12 cellular contexts compared by ENCODE assay signal in genomic region chr14:103189481-103190470, GRCh38.
DNase-seq lines count a peak whose midpoint lies in the region; ATAC-seq and TF ChIP-seq lines count a peak whose summit lies in the region.
"Had no signal": no experiment of that assay in that cellular context is flagged by ENCODE, and none has a peak within 500 bp of the region (broad histone marks: within the 10 kb centered on the region; RNA-seq: fewer than 3 reads in every experiment).

No MANE protein-coding gene starts in this region.

- H3K9me3 ChIP-seq in CD4-positive, CD25-positive, alpha-beta regulatory T cell (ENCODE audit: control insufficient read depth in 2 of 2, low read length in 2 of 2) = no peaks in the 10 kb centered on the region
- H3K9me3 ChIP-seq in esophagus muscularis mucosa (no peaks in the 10 kb centered on the region), neural progenitor cell (ENCODE audit: low read depth) (no peaks in the 10 kb centered on the region)

- TF ChIP-seq CTCF in esophagus muscularis mucosa (IDR thresholded peaks at IDR 0.05) = no peak
- no peak for TF ChIP-seq CTCF in neural progenitor cell (IDR thresholded peaks at IDR 0.05)

- H3K27me3 Mint-ChIP-seq in CD4-positive, CD25-positive, alpha-beta regulatory T cell = peaks cover 50% of the 10 kb centered on the region
- H3K27me3 Mint-ChIP-seq in neural progenitor cell (ENCODE audit: insufficient read depth, low read depth) = peaks cover 28% of the 10 kb centered on the region

- no peaks in the 10 kb centered on the region for H3K36me3 Mint-ChIP-seq in CD4-positive, CD25-positive, alpha-beta regulatory T cell
- H3K36me3 Mint-ChIP-seq in neural progenitor cell = no peaks in the 10 kb centered on the region

- H2AFZ ChIP-seq in neural progenitor cell (replicated peaks) = peak overlapping the region; percentile 68

- H3K4me1 Mint-ChIP-seq in CD4-positive, CD25-positive, alpha-beta regulatory T cell = peaks cover 4 to 17% (median 5%) of the 10 kb centered on the region in 4 donors
- peaks cover 26% of the 10 kb centered on the region for H3K4me1 Mint-ChIP-seq in neural progenitor cell

- no peak overlapping the region for H3K9ac ChIP-seq in neural progenitor cell

- intact Hi-C loops in esophagus muscularis mucosa (cut with DNase I) = loop anchor here (5.0 kb wide), 2 partner anchors 82 to 103 kb away; no protein-coding TSS in a partner anchor

- TF ChIP-seq POLR2A in esophagus muscularis mucosa (IDR thresholded peaks at IDR 0.05; ENCODE audit: low read depth) = no peak

- no peak overlapping the region for H3K27ac Mint-ChIP-seq in CD4-positive, CD25-positive, alpha-beta regulatory T cell
- H3K27ac Mint-ChIP-seq in neural progenitor cell = no peak overlapping the region

- no peak for TF ChIP-seq EP300 in esophagus muscularis mucosa (IDR thresholded peaks at IDR 0.05)

- peaks cover 7% of the 10 kb centered on the region for H3K27me3 ChIP-seq in CD4-positive, CD25-positive, alpha-beta regulatory T cell (ENCODE audit: control insufficient read depth, insufficient read depth, low read length)
- H3K27me3 ChIP-seq in H7 (ENCODE audit: control insufficient read depth, insufficient read depth, low read length) (peaks cover 22% of the 10 kb centered on the region), esophagus muscularis mucosa (peaks cover 0 to 41% (median 17%) of the 10 kb centered on the region in 4 donors), neural progenitor cell (peaks cover 46% of the 10 kb centered on the region)

- 61% methylated on average over 41 of the region's 48 CpGs for WGBS in esophagus muscularis mucosa

- no peaks in the 10 kb centered on the region for H3K79me2 ChIP-seq in neural progenitor cell (ENCODE audit: low read depth)

- peaks cover 22% of the 10 kb centered on the region for H3F3A ChIP-seq in neural progenitor cell (ENCODE audit: low read depth)

- H3K4me3 Mint-ChIP-seq in CD4-positive, CD25-positive, alpha-beta regulatory T cell = peak overlapping the region in 3 of 4 donors; percentile 17 to 64 (median 48)
- peak overlapping the region; percentile 59 for H3K4me3 Mint-ChIP-seq in neural progenitor cell

- H3K36me3 ChIP-seq in CD4-positive, CD25-positive, alpha-beta regulatory T cell (ENCODE audit: control insufficient read depth, insufficient read depth, low read length) = no peaks in the 10 kb centered on the region
- H3K36me3 ChIP-seq in H7 (replicated peaks; ENCODE audit: control insufficient read depth, insufficient read depth, low read length) (no peaks in the 10 kb centered on the region), esophagus muscularis mucosa (no peaks in the 10 kb centered on the region), neural progenitor cell (no peaks in the 10 kb centered on the region)

- peaks cover 8% of the 10 kb centered on the region for H3K4me1 ChIP-seq in CD4-positive, CD25-positive, alpha-beta regulatory T cell (ENCODE audit: control insufficient read depth, insufficient read depth, low read length, poor library complexity, severe bottlenecking)
- H3K4me1 ChIP-seq in esophagus muscularis mucosa = peaks cover 5 to 23% (median 14%) of the 10 kb centered on the region in 4 donors
- H3K4me1 ChIP-seq in neural progenitor cell = peaks cover 14% of the 10 kb centered on the region

- peaks cover 4% of the 10 kb centered on the region for H4K20me1 ChIP-seq in neural progenitor cell (ENCODE audit: low read depth)

- peak overlapping the region; percentile 74 for H3K4me2 ChIP-seq in neural progenitor cell

- DNase-seq in CD4-positive, CD25-positive, alpha-beta regulatory T cell = no peak
- DNase-seq in H7 (no peak), esophagus muscularis mucosa (ENCODE audit: extremely low spot score) (no peak), neural progenitor cell (ENCODE audit: low spot score) (peak; percentile 44), NCI-H146 (lab: John Stamatoyannopoulos, UW) (no peak)
- DNase-seq in activated CD4-positive, CD25-positive, alpha-beta regulatory T cell (lab: John Stamatoyannopoulos, UW) = no peak
- DNase-seq: DMS79, NCI-H1092 treated with DMSO at 0.1 percent for 48 hours, NCI-H748 treated with DMSO at 0.1 percent for 48 hours had no signal

- no peak overlapping the region for H3K4me3 ChIP-seq in CD4-positive, CD25-positive, alpha-beta regulatory T cell (ENCODE audit: low read depth, low read length)
- H3K4me3 ChIP-seq in H7 (ENCODE audit: insufficient read depth, low read depth, low read length) (peak overlapping the region; percentile 60), esophagus muscularis mucosa (peak overlapping the region; percentile 42 to 58 (median 51)), neural progenitor cell (peak overlapping the region; percentile 51)

- H3K9me3 Mint-ChIP-seq in CD4-positive, CD25-positive, alpha-beta regulatory T cell = peaks cover 0 to 2% (median 0%) of the 10 kb centered on the region in 7 donors
- H3K9me3 Mint-ChIP-seq in neural progenitor cell = peaks cover 19% of the 10 kb centered on the region

- no peak for ATAC-seq in CD4-positive, CD25-positive, alpha-beta regulatory T cell (ENCODE audit: low read depth in 2 of 2)
- ATAC-seq in GM21528 (IDR thresholded peaks at IDR 0.05; ENCODE audit: low FRiP score, unreplicated experiment) (no peak), GM18870 (IDR thresholded peaks at IDR 0.05; ENCODE audit: unreplicated experiment) (no peak)

- H3K27ac ChIP-seq in CD4-positive, CD25-positive, alpha-beta regulatory T cell (ENCODE audit: insufficient read depth, low read length, poor library complexity, severe bottlenecking) = no peak overlapping the region
- H3K27ac ChIP-seq in esophagus muscularis mucosa (replicated peaks in 1 of 4) (peak overlapping the region in 2 of 4 donors; percentile 39 to 41), neural progenitor cell (no peak overlapping the region)
- H3K27ac ChIP-seq: epithelial cell of prostate had no signal
